Comparison of ENCODE assay signal across 9 cellular contexts in genomic region chr15:95025924-95026728, GRCh38.
DNase-seq lines count a peak whose midpoint lies in the region; ATAC-seq, FAIRE-seq and TF ChIP-seq lines count a peak whose summit lies in the region.
"Had no signal": no experiment of that assay in that cellular context is flagged by ENCODE, and none has a peak within 500 bp of the region (broad histone marks: within the 10 kb centered on the region; RNA-seq: fewer than 3 reads in every experiment).

No MANE protein-coding gene starts in this region.

- in situ Hi-C loops in ACHN (cut with HindIII; ENCODE audit: low pct_ligation_motif_present, low pct_unique_long_range_greater_than_20kb, low sequenced_read_pairs): no loop called here

- no peak overlapping the region for H2BK5ac ChIP-seq in H1 (ENCODE audit: low read depth, low read length)

- ATAC-seq in GM21528 (IDR thresholded peaks at IDR 0.05; ENCODE audit: low FRiP score, unreplicated experiment): no peak
- ATAC-seq in GM19467 (IDR thresholded peaks at IDR 0.05; ENCODE audit: unreplicated experiment): no peak

- TF ChIP-seq CTCF in GM10266 (IDR thresholded peaks at IDR 0.05; ENCODE audit: control insufficient read depth, insufficient read depth, low read depth, missing control alignments): peak; percentile 25
- peak; percentile 11 to 65 (median 62) for TF ChIP-seq CTCF in H1 (IDR thresholded peaks at IDR 0.05; ENCODE audit: control extremely low read depth in 1 of 3, insufficient read depth in 1 of 3, low read depth in 1 of 3, low read length in 3 of 3)
- TF ChIP-seq CTCF in osteoblast (IDR thresholded peaks at IDR 0.05; ENCODE audit: extremely low read depth, low read depth, low read length): peak; percentile 46

- no peak overlapping the region for H3K14ac ChIP-seq in H1 (ENCODE audit: insufficient read length)

- POLR2A ChIA-PET in H1 (lab: Charles Lee; ENCODE audit: partially characterized antibody): no interaction called here

- H3K4me1 ChIP-seq in H1 (replicated peaks in 1 of 4; ENCODE audit: control insufficient read depth in 3 of 4, insufficient read depth in 4 of 4, low read length in 3 of 4): no peaks in the 10 kb centered on the region
- H3K4me1 ChIP-seq in osteoblast (ENCODE audit: insufficient read depth, low read length): no peaks in the 10 kb centered on the region
- H3K4me1 ChIP-seq: thyroid gland had no signal

- H3K36me3 ChIP-seq in H1 (ENCODE audit: control insufficient read depth in 2 of 4, insufficient read depth in 4 of 4, low read length in 3 of 4) (no peaks in the 10 kb centered on the region), osteoblast (ENCODE audit: insufficient read depth, low read length) (no peaks in the 10 kb centered on the region)
- H3K36me3 ChIP-seq: thyroid gland had no signal

- H3K9ac ChIP-seq in H1 (replicated peaks in 1 of 4; ENCODE audit: extremely low read depth in 1 of 4, low read depth in 3 of 4, low read length in 3 of 4): no peak overlapping the region

- H3K18ac ChIP-seq in H1 (ENCODE audit: extremely low read depth, low read length): no peak overlapping the region

- TF ChIP-seq POLR2A in H1 (IDR thresholded peaks at IDR 0.05; ENCODE audit: control extremely low read depth in 1 of 2, low read depth in 2 of 2, low read length in 2 of 2): no peak

- CTCF ChIA-PET in H1 (lab: Charles Lee; ENCODE audit: partially characterized antibody): interaction anchor here (1.1 to 5.5 kb wide), 19 partner anchors 9 to 1959 kb away, joined by 3 to 56 read pairs (median 5); no protein-coding TSS in a partner anchor

- no peaks in the 10 kb centered on the region for H3K23me2 ChIP-seq in H1 (ENCODE audit: low read depth, low read length)

- no peak overlapping the region for H2BK12ac ChIP-seq in H1 (ENCODE audit: low read depth, low read length)

- H3K4me3 ChIP-seq in H1 (ENCODE audit: extremely low read depth in 1 of 4, insufficient read depth in 2 of 4, low read depth in 3 of 4, low read length in 4 of 4) (no peak overlapping the region), osteoblast (ENCODE audit: insufficient read depth, low read length) (no peak overlapping the region)
- H3K4me3 ChIP-seq: thyroid gland had no signal

- H2BK120ac ChIP-seq in H1 (replicated peaks; ENCODE audit: low read depth, low read length): no peak overlapping the region

- no peak for TF ChIP-seq EP300 in H1 (IDR thresholded peaks at IDR 0.05; ENCODE audit: borderline replicate concordance in 1 of 2, low read depth in 2 of 2, low read length in 2 of 2)

- no peak overlapping the region for H4K5ac ChIP-seq in H1 (ENCODE audit: insufficient read length, low read depth, low read length)

- H3K27me3 ChIP-seq in H1 (replicated peaks in 1 of 4; ENCODE audit: control insufficient read depth in 3 of 4, extremely low read depth in 1 of 4, insufficient read depth in 3 of 4, low read length in 3 of 4): no peaks in the 10 kb centered on the region
- H3K27me3 ChIP-seq in osteoblast (ENCODE audit: insufficient read depth, low read length): no peaks in the 10 kb centered on the region
- H3K27me3 ChIP-seq: thyroid gland had no signal

- DNase-seq in ACHN (peak; percentile 69), GM10266 (ENCODE audit: extremely low spot score) (peak; percentile 5), NOMO-1 treated with dmso at 0.1 percent for 144 hours (lab: John Stamatoyannopoulos, UW; ENCODE audit: unreplicated experiment) (peak; percentile 11), H1 (ENCODE audit: low read depth in 1 of 2, low spot score in 2 of 2) (peak in 1 of 2 experiments; percentile 79), osteoblast (ENCODE audit: insufficient read length, low spot score, missing footprints) (no peak), GM19240 (ENCODE audit: insufficient read length, low spot score) (no peak)

- H3K9me3 ChIP-seq in H1 (ENCODE audit: insufficient read depth in 2 of 2, low read depth in 1 of 2, low read length in 1 of 2) (no peaks in the 10 kb centered on the region), osteoblast (ENCODE audit: low read depth, low read length) (no peaks in the 10 kb centered on the region)
- H3K9me3 ChIP-seq: thyroid gland had no signal

- H4K20me1 ChIP-seq in H1 (replicated peaks in 1 of 2; ENCODE audit: control insufficient read depth in 1 of 2, insufficient read depth in 2 of 2, low read length in 2 of 2): no peaks in the 10 kb centered on the region
- no peaks in the 10 kb centered on the region for H4K20me1 ChIP-seq in osteoblast (ENCODE audit: insufficient read depth, low read length)

- no peak overlapping the region for H3K56ac ChIP-seq in H1 (replicated peaks; ENCODE audit: insufficient read length, low read depth, low read length)

- H3K27ac ChIP-seq in H1 (ENCODE audit: low read depth, low read length): no peak overlapping the region
- no peak overlapping the region for H3K27ac ChIP-seq in osteoblast (ENCODE audit: low read depth, low read length)
- H3K27ac ChIP-seq: thyroid gland had no signal

- no peak overlapping the region for H2BK15ac ChIP-seq in H1 (ENCODE audit: low read length)

- no peaks in the 10 kb centered on the region for H3K79me1 ChIP-seq in H1 (ENCODE audit: low read depth, low read length)

- no peak overlapping the region for H3K4me2 ChIP-seq in H1 (ENCODE audit: insufficient read depth in 1 of 2, low read depth in 2 of 2, low read length in 2 of 2)
- no peak overlapping the region for H3K4me2 ChIP-seq in osteoblast (ENCODE audit: insufficient read depth, low read length)

- H3K79me2 ChIP-seq in H1 (ENCODE audit: control insufficient read depth in 1 of 2, insufficient read depth in 2 of 2, low read length in 2 of 2): no peaks in the 10 kb centered on the region
- H3K79me2 ChIP-seq in osteoblast (ENCODE audit: insufficient read depth, low read length): no peaks in the 10 kb centered on the region

- peak; percentile 84 to 89 for TF ChIP-seq RAD21 in H1 (IDR thresholded peaks at IDR 0.05 in 1 of 2, conservative IDR thresholded peaks at IDR 0.05 in 1 of 2; ENCODE audit: low read depth in 2 of 2, low read length in 2 of 2)

- no peak overlapping the region for H2BK20ac ChIP-seq in H1 (ENCODE audit: low read length)

- H3K4ac ChIP-seq in H1 (replicated peaks; ENCODE audit: insufficient read length, low read depth, low read length): no peak overlapping the region

- 86% methylated on average over 5 of the region's 5 CpGs; no CpG with 5 or more reads in 1 of the 2 experiments for WGBS in H1 (ENCODE audit: extremely low coverage in 1 of 2, insufficient coverage in 1 of 2, insufficient read length in 1 of 2, insufficient replicate concordance in 2 of 2, low coverage in 1 of 2, low lambda C conversion rate in 2 of 2, missing lambda C conversion rate in 1 of 2), 2 experiments

- FAIRE-seq in H1 (lab: Jason Lieb, UNC): no peak

- no peak overlapping the region for H2AFZ ChIP-seq in H1 (ENCODE audit: low read length)
- H2AFZ ChIP-seq in osteoblast (ENCODE audit: low read length): no peak overlapping the region

- H4K91ac ChIP-seq in H1 (replicated peaks; ENCODE audit: insufficient read length, low read length): peak overlapping the region; percentile 42

- H3K23ac ChIP-seq in H1 (ENCODE audit: insufficient read length): no peak overlapping the region

- no peak overlapping the region for H4K8ac ChIP-seq in H1 (ENCODE audit: extremely low read depth, insufficient read depth, low read length)

- no peak overlapping the region for H2AK5ac ChIP-seq in H1 (ENCODE audit: low read depth, low read length)

TF ChIP-seq in H1, 55 proteins besides CTCF, POLR2A, EP300 and RAD21 (continues in another document):
- no peak for TF ChIP-seq CHD2 (IDR thresholded peaks at IDR 0.05; ENCODE audit: low read length)
- TF ChIP-seq CTBP2 (IDR thresholded peaks at IDR 0.05; ENCODE audit: borderline replicate concordance, insufficient read depth, insufficient read length, low read length): no peak
- TF ChIP-seq JUN (IDR thresholded peaks at IDR 0.05; ENCODE audit: low read depth, low read length): no peak
- TF ChIP-seq ATF3 (IDR thresholded peaks at IDR 0.05; ENCODE audit: insufficient read depth, low read depth, low read length): no peak
- TF ChIP-seq CBX8 (IDR thresholded peaks at IDR 0.05; ENCODE audit: borderline replicate concordance, low read depth, low read length): no peak
- TF ChIP-seq BCL11A (IDR thresholded peaks at IDR 0.05; ENCODE audit: low read depth in 2 of 2, low read length in 2 of 2): no peak
- no peak for TF ChIP-seq SRF (IDR thresholded peaks at IDR 0.05; ENCODE audit: low read depth, low read length)
- TF ChIP-seq GABPA (IDR thresholded peaks at IDR 0.05; ENCODE audit: borderline replicate concordance, insufficient read depth, low read length): no peak
- TF ChIP-seq SIX5 (IDR thresholded peaks at IDR 0.05; ENCODE audit: low read depth, low read length): no peak

Comparison
In these comparisons a context has a peak if more than half of its experiments do, and no peak if none do; other contexts are left out.
1. DNase-seq: peak in ACHN (single experiment), GM10266 (single experiment) and NOMO-1 treated with dmso at 0.1 percent for 144 hours (single experiment); none in osteoblast (single experiment) and GM19240 (single experiment).
2. Peak in every context shown above with its lines, with median percentiles within 50 percentile points of each other: CTCF ChIP-seq.